22 cellular contexts compared by ENCODE assay signal in the genomic region with DNA sequence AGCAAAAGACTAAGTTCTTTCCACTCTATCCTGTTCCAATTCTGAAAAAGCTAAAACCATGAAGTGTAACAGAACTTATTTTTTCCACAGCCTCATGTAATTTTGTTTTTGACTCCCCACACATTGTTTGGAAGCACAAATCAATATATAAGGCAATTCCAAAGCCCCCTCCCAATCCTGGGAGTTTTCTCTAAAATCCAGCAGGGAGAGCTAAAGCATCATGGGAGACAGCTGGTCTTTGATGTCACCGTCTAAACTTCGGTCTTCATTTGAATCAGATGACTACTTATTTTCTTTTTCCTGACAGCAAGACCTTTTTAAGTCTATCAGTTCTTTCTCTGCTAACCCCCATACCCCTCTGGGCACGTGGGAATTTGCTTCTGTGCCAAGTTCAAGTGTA. TPM values are rescaled to one million over a fixed set of nuclear protein-coding genes. Genes with fewer than 3 reads are reported as not detected.
DNase-seq lines count a peak whose midpoint lies in the region; ATAC-seq and TF ChIP-seq lines count a peak whose summit lies in the region.
"Had no signal": no experiment of that assay in that cellular context is flagged by ENCODE, and none has a peak within 500 bp of the region (broad histone marks: within the 10 kb centered on the region; RNA-seq: fewer than 3 reads in every experiment).

No MANE protein-coding gene starts in this region.

- DNase-seq in NCI-H748 (lab: John Stamatoyannopoulos, UW; ENCODE audit: unreplicated experiment) (peak; percentile 37), NCI-H748 treated with DMSO at 0.1 percent for 48 hours (lab: John Stamatoyannopoulos, UW) (no peak), SK-MEL-5 (ENCODE audit: low read depth, low spot score) (peak; percentile 65), fibroblast of pulmonary artery (ENCODE audit: low read depth) (peak; percentile 7), putamen (ENCODE audit: low spot score) (peak; percentile 4), sciatic nerve (ENCODE audit: low spot score) (no peak), NOMO-1 (lab: John Stamatoyannopoulos, UW; ENCODE audit: unreplicated experiment in 2 of 2) (no peak)
- DNase-seq: activated CD4-positive, CD25-positive, alpha-beta regulatory T cell; CD4-positive, alpha-beta memory T cell; NCI-H1930; NCI-H510A; thyroid gland had no signal

- ATAC-seq in sciatic nerve (no peak), GM19328 (IDR thresholded peaks at IDR 0.05; ENCODE audit: unreplicated experiment) (no peak)
- ATAC-seq: esophagus mucosa; natural killer cell treated with Interleukin-12 subunit alpha and Interleukin-12 subunit beta and Interleukin-15 and Interleukin-18, amount 100 ng/mL, for 72 hours had no signal

- no peak overlapping the region for H3K4me3 ChIP-seq in fibroblast of pulmonary artery (replicated peaks; ENCODE audit: low read depth, low read length)
- H3K4me3 ChIP-seq: SJCRH30, thyroid gland had no signal

- intact Hi-C loops in sciatic nerve (cut with DNase I): no loop called here

- TF ChIP-seq CTCF in fibroblast of pulmonary artery (IDR thresholded peaks at IDR 0.05; ENCODE audit: low read length, missing control alignments): peak; percentile 3

- in situ Hi-C loops in SK-MEL-5 (cut with HindIII; ENCODE audit: low pct_unique_long_range_greater_than_20kb, low sequenced_read_pairs): no loop called here

RNA-seq across cellular contexts. Expression of a gene that starts 33.3 kb away (rescaled TPM):
- total RNA-seq in SK-MEL-5 (2014; rRNA removed; shearing (Covaris generic)): 0.16 TPM in 1 of 2 replicates, not detected in the other
- not detected in 2 replicates for polyA plus RNA-seq in SK-MEL-5 (2015; cell fraction: cytosol; rRNA removed)
- 3.9 TPM in 1 of 2 replicates, not detected in the other for polyA plus RNA-seq in SK-MEL-5 (2015; cell fraction: nucleus; rRNA removed)
- not detected for total RNA-seq in sciatic nerve
- total RNA-seq: activated T-helper 1 cell treated with anti-CD3 and anti-CD28 coated beads, Interleukin-12 subunit alpha, Interleukin-12 subunit beta, Interleukin-2, Interleukin-4 antibody, amounts not matched to agents 30 ng/mL and 10 ng/mL and 1 ng/mL, durations not matched to agents 14 hours and 24 hours and 36 hours; CD4-positive, alpha-beta memory T cell; Daoy; dermis microvascular lymphatic vessel endothelial cell; esophagus mucosa; MCF 10A; natural killer cell treated with Interleukin-12 subunit alpha and Interleukin-12 subunit beta and Interleukin-15 and Interleukin-18, amount 100 ng/mL, for 72 hours; OCI-LY7; pulmonary artery endothelial cell; thyroid gland had no signal
- polyA plus RNA-seq: CD4-positive, alpha-beta memory T cell had no signal

RNA-seq across cellular contexts. Expression of a gene that starts 38.6 kb away (rescaled TPM):
- not detected in 2 replicates for total RNA-seq in SK-MEL-5 (2014; rRNA removed; shearing (Covaris generic))
- polyA plus RNA-seq in SK-MEL-5 (2015; cell fraction: cytosol; rRNA removed): not detected in 2 replicates
- not detected in 2 replicates for polyA plus RNA-seq in SK-MEL-5 (2015; cell fraction: nucleus; rRNA removed)
- 8.9 TPM for total RNA-seq in sciatic nerve
- total RNA-seq: activated T-helper 1 cell treated with anti-CD3 and anti-CD28 coated beads, Interleukin-12 subunit alpha, Interleukin-12 subunit beta, Interleukin-2, Interleukin-4 antibody, amounts not matched to agents 30 ng/mL and 10 ng/mL and 1 ng/mL, durations not matched to agents 14 hours and 24 hours and 36 hours; CD4-positive, alpha-beta memory T cell; Daoy; MCF 10A; natural killer cell treated with Interleukin-12 subunit alpha and Interleukin-12 subunit beta and Interleukin-15 and Interleukin-18, amount 100 ng/mL, for 72 hours; OCI-LY7; SJCRH30 had no signal
- polyA plus RNA-seq: CD4-positive, alpha-beta memory T cell had no signal

Comparison
In these comparisons a context has a peak if more than half of its experiments do, and no peak if none do; other contexts are left out.
1. DNase-seq: peak in NCI-H748 (single experiment), SK-MEL-5 (single experiment), fibroblast of pulmonary artery (single experiment) and putamen (single experiment); none in NCI-H748 treated with DMSO at 0.1 percent for 48 hours (single experiment), sciatic nerve (single experiment) and NOMO-1 (0 of 2).